8 cellular contexts compared by ENCODE assay signal in the genomic region with DNA sequence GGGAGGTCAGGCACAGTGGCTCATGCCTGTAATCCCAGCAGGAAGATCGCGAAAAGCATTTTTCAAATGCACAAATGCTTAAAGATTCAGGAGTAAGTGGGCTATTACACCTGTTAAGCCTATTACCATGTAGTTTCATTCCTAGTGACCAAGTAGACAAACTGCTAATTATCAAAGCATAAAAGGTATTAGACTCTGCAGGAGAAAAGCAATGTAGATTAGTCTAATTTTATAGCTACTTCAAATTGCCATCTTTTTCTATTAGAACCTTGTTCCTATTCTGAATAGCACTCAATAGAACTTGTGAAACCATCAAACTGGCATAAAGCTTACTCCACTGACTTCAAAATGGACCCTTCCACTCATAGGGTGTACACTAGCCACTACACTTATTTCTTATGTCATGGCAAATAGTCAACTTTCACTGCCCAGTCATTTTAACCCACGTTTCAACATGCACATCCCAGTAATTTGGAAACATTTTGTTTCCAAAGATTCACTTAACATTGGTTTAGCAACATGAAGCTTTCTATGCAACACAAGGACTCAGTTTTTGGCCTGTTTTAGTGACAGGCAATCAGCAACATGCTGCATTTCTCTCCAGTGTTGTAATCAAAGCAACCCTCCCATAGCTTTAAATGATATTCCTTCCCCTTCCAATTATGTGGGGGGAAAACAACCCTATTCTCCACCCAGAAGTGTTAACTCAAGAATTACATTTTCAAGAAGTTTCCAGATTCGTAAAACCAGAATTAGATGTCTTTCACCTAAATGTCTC. TPM values are rescaled to one million over a fixed set of nuclear protein-coding genes. Genes with fewer than 3 reads are reported as not detected.
A peak's percentile ranks its signal among the peaks of the same experiment; 100 is the strongest.
DNase-seq lines count a peak whose midpoint lies in the region; ATAC-seq and TF ChIP-seq lines count a peak whose summit lies in the region.

No MANE protein-coding gene starts in this region.

- peak overlapping the region; percentile 86 for H3K27ac Mint-ChIP-seq in activated naive CD4-positive, alpha-beta T cell treated with anti-CD3 and anti-CD28 coated beads, Interleukin-2, amount 10 ng/mL, durations not matched to agents 7 days and 5 days
- peak overlapping the region; percentile 15 for H3K27ac Mint-ChIP-seq in glutamatergic neuron (ENCODE audit: unreplicated experiment)

- no peaks in the 10 kb centered on the region for H3K9me3 Mint-ChIP-seq in activated naive CD4-positive, alpha-beta T cell treated with anti-CD3 and anti-CD28 coated beads, Interleukin-2, amount 10 ng/mL, durations not matched to agents 7 days and 5 days
- H3K9me3 Mint-ChIP-seq in glutamatergic neuron (ENCODE audit: unreplicated experiment): peaks cover 23% of the 10 kb centered on the region

- H3K4me3 Mint-ChIP-seq in activated naive CD4-positive, alpha-beta T cell treated with anti-CD3 and anti-CD28 coated beads, Interleukin-2, amount 10 ng/mL, durations not matched to agents 7 days and 5 days: peak overlapping the region; percentile 43
- peak overlapping the region; percentile 53 for H3K4me3 Mint-ChIP-seq in glutamatergic neuron (ENCODE audit: unreplicated experiment)

- H3K36me3 Mint-ChIP-seq in activated naive CD4-positive, alpha-beta T cell treated with anti-CD3 and anti-CD28 coated beads, Interleukin-2, amount 10 ng/mL, durations not matched to agents 7 days and 5 days: peaks cover 61% of the 10 kb centered on the region
- H3K36me3 Mint-ChIP-seq in glutamatergic neuron (ENCODE audit: unreplicated experiment): peaks cover 19% of the 10 kb centered on the region

- no peak for ATAC-seq in HG03521 (IDR thresholded peaks at IDR 0.05; ENCODE audit: unreplicated experiment)

- H3K27me3 Mint-ChIP-seq in activated naive CD4-positive, alpha-beta T cell treated with anti-CD3 and anti-CD28 coated beads, Interleukin-2, amount 10 ng/mL, durations not matched to agents 7 days and 5 days: peaks cover 11% of the 10 kb centered on the region
- peaks cover 22% of the 10 kb centered on the region for H3K27me3 Mint-ChIP-seq in glutamatergic neuron (ENCODE audit: unreplicated experiment)

- TF ChIP-seq CTCF in WI38 (IDR thresholded peaks at IDR 0.05; ENCODE audit: low read depth, low read length): no peak
- TF ChIP-seq CTCF in glutamatergic neuron (IDR thresholded peaks at IDR 0.05; ENCODE audit: partially characterized antibody, unreplicated experiment): no peak

- DNase-seq in activated naive CD4-positive, alpha-beta T cell treated with anti-CD3 and anti-CD28 coated beads, Interleukin-2, amount 10 ng/mL, durations not matched to agents 7 days and 5 days: no peak
- DNase-seq in activated naive CD4-positive, alpha-beta T cell treated with anti-CD3 and anti-CD28 coated beads, Interleukin-2, amount 50 U/mL, for 16 hours: no peak
- no peak for DNase-seq in glutamatergic neuron
- peak; percentile 15 for DNase-seq in ureter (ENCODE audit: low spot score)
- no peak for DNase-seq in stimulated activated CD8-positive, alpha-beta memory T cell treated with anti-CD3 and anti-CD28 coated beads, Interleukin-4, amount 100 ng/mL, for 48 hours
- no peak for DNase-seq in medulla oblongata (ENCODE audit: extremely low spot score)

- peak overlapping the region; percentile 57 for H3K4me3 ChIP-seq in WI38 (ENCODE audit: low read depth, low read length)

- peaks cover 51% of the 10 kb centered on the region for H3K4me1 Mint-ChIP-seq in activated naive CD4-positive, alpha-beta T cell treated with anti-CD3 and anti-CD28 coated beads, Interleukin-2, amount 10 ng/mL, durations not matched to agents 7 days and 5 days
- peaks cover 18% of the 10 kb centered on the region for H3K4me1 Mint-ChIP-seq in glutamatergic neuron (ENCODE audit: low read depth, unreplicated experiment)

- CTCF ChIA-PET in activated naive CD4-positive, alpha-beta T cell treated with anti-CD3 and anti-CD28 coated beads, Interleukin-2, amount 10 ng/mL, durations not matched to agents 7 days and 5 days (lab: Charles Lee): interaction anchor here (1.3 to 1.5 kb wide), 2 partner anchors 94 to 136 kb away, joined by 8 read pairs; a partner anchor contains a TSS

RNA-seq across cellular contexts. Expression of a gene that starts 3.9 kb away (rescaled TPM):
- 6,372 TPM for total RNA-seq in glutamatergic neuron (ENCODE audit: unreplicated experiment)
- total RNA-seq in ureter: 10,940 TPM

RNA-seq across cellular contexts. Expression of a gene that starts 55.4 kb away (rescaled TPM):
- 26.6 TPM for total RNA-seq in glutamatergic neuron (ENCODE audit: unreplicated experiment)
- total RNA-seq in ureter: 42.5 TPM
